In genomic region chr17:29518359-29518758, GRCh38 we compare ENCODE assay signal across 26 cellular contexts. TPM values are rescaled to one million over a fixed set of nuclear protein-coding genes. Genes with fewer than 3 reads are reported as not detected.
DNase-seq lines count a peak whose midpoint lies in the region; ATAC-seq, FAIRE-seq and TF ChIP-seq lines count a peak whose summit lies in the region.
"Had no signal": no experiment of that assay in that cellular context is flagged by ENCODE, and none has a peak within 500 bp of the region (broad histone marks: within the 10 kb centered on the region; RNA-seq: fewer than 3 reads in every experiment).

No MANE protein-coding gene starts in this region.

- H4K20me1 ChIP-seq in HepG2 (ENCODE audit: insufficient read depth, low read length) (no peaks in the 10 kb centered on the region), GM23338 (replicated peaks; ENCODE audit: insufficient read depth) (peaks cover 9% of the 10 kb centered on the region; the same call in 1 of the 2 replicates)
- H4K20me1 ChIP-seq: BLaER1 had no signal

- H3K4me2 ChIP-seq in HepG2 (ENCODE audit: low read depth, low read length) (no peak overlapping the region), GM23338 (no peak overlapping the region)
- H3K4me2 ChIP-seq: BLaER1 had no signal

- H3K27me3 ChIP-seq in HepG2 (ENCODE audit: control insufficient read depth in 1 of 2, insufficient read depth in 2 of 2, low read length in 2 of 2) (no peaks in the 10 kb centered on the region), right lobe of liver (no peaks in the 10 kb centered on the region), GM23338 (ENCODE audit: insufficient read depth) (no peaks in the 10 kb centered on the region)
- no peaks in the 10 kb centered on the region for H3K27me3 ChIP-seq in naive thymus-derived CD4-positive, alpha-beta T cell (ENCODE audit: control insufficient read depth in 2 of 2, insufficient read depth in 2 of 2, low read length in 2 of 2)
- H3K27me3 ChIP-seq: BE2C, BLaER1 had no signal

- H3K9me3 ChIP-seq in HepG2 (ENCODE audit: low read length) = no peaks in the 10 kb centered on the region
- H3K9me3 ChIP-seq in right lobe of liver = no peaks in the 10 kb centered on the region
- no peaks in the 10 kb centered on the region for H3K9me3 ChIP-seq in naive thymus-derived CD4-positive, alpha-beta T cell (ENCODE audit: control insufficient read depth in 2 of 3, low read length in 3 of 3)
- H3K9me3 ChIP-seq: BE2C, BLaER1 had no signal

- 97% methylated on average over 1 of the region's 1 CpG for WGBS in HepG2 (ENCODE audit: low lambda C conversion rate)
- WGBS in right lobe of liver (ENCODE audit: insufficient coverage, low coverage, low lambda C conversion rate, missing lambda C conversion rate) = 100% methylated on average over 1 of the region's 1 CpG

- POLR2A ChIA-PET in HepG2 (lab: Yijun Ruan, JAX) = no interaction called here
- POLR2A ChIA-PET in naive thymus-derived CD4-positive, alpha-beta T cell (lab: Charles Lee) = no interaction called here

- no peaks in the 10 kb centered on the region for H3K79me2 ChIP-seq in HepG2 (ENCODE audit: insufficient read depth, low read length)
- no peaks in the 10 kb centered on the region; the same call in 1 of the 2 replicates for H3K79me2 ChIP-seq in GM23338 (replicated peaks; ENCODE audit: insufficient read depth)

- TF ChIP-seq RAD21 in HepG2 (CRISPR knock-in tag; IDR thresholded peaks at IDR 0.05) = no peak

- H3K9ac ChIP-seq in HepG2 (ENCODE audit: insufficient read depth, low read depth, low read length) = no peak overlapping the region
- H3K9ac ChIP-seq: BLaER1 had no signal

- TF ChIP-seq CTCF in HepG2 (CRISPR knock-in tag; IDR thresholded peaks at IDR 0.05) (no peak), right lobe of liver (IDR thresholded peaks at IDR 0.05) (no peak), GM23338 (conservative IDR thresholded peaks at IDR 0.05; ENCODE audit: low read depth in 2 of 2) (no peak)

- no peaks in the 10 kb centered on the region for H3F3A ChIP-seq in GM23338 (replicated peaks; ENCODE audit: low read depth)

- no peak overlapping the region for H3K27ac ChIP-seq in HepG2 (ENCODE audit: extremely low read length, insufficient read depth, low read length)
- no peak overlapping the region for H3K27ac ChIP-seq in right lobe of liver
- H3K27ac ChIP-seq in GM23338 (ENCODE audit: low read depth) = 0 out of 2 replicates have a peak overlapping the region, but pooled peaks have one; percentile 45
- H3K27ac ChIP-seq in naive thymus-derived CD4-positive, alpha-beta T cell (ENCODE audit: low read depth, low read length) = no peak overlapping the region
- H3K27ac ChIP-seq: BLaER1 had no signal

- no peaks in the 10 kb centered on the region for H3K9me3 Mint-ChIP-seq in GM23338
- no peaks in the 10 kb centered on the region for H3K9me3 Mint-ChIP-seq in stimulated activated effector memory CD8-positive, alpha-beta T cell treated with anti-CD3 and anti-CD28 coated beads, Interleukin-12 subunit alpha, Interleukin-12 subunit beta, amount 100 ng/mL, for 72 hours
- no peaks in the 10 kb centered on the region for H3K9me3 Mint-ChIP-seq in naive thymus-derived CD4-positive, alpha-beta T cell
- H3K9me3 Mint-ChIP-seq: CD14-positive monocyte; CD4-positive, alpha-beta memory T cell; CD4-positive, CD25-positive, alpha-beta regulatory T cell; CD8-positive, alpha-beta memory T cell had no signal

- in situ Hi-C loops in HepG2 (cut with HindIII; ENCODE audit: extremely low pct_ligation_motif_present, low pct_unique_long_range_greater_than_20kb) = no loop called here

- no peak overlapping the region for H3K4me3 ChIP-seq in HepG2 (replicated peaks in 1 of 3; ENCODE audit: insufficient read depth in 1 of 3, low read depth in 2 of 3, low read length in 3 of 3)
- no peak overlapping the region for H3K4me3 ChIP-seq in right lobe of liver
- no peak overlapping the region for H3K4me3 ChIP-seq in GM23338
- H3K4me3 ChIP-seq in naive thymus-derived CD4-positive, alpha-beta T cell (ENCODE audit: low read length) = no peak overlapping the region
- H3K4me3 ChIP-seq: BLaER1 had no signal

- no peak overlapping the region for H3K27ac Mint-ChIP-seq in GM23338
- H3K27ac Mint-ChIP-seq in stimulated activated effector memory CD8-positive, alpha-beta T cell treated with anti-CD3 and anti-CD28 coated beads, Interleukin-12 subunit alpha, Interleukin-12 subunit beta, amount 100 ng/mL, for 72 hours = peak overlapping the region; percentile 15
- peak overlapping the region in 1 of 9 donors; percentile 36 for H3K27ac Mint-ChIP-seq in naive thymus-derived CD4-positive, alpha-beta T cell
- H3K27ac Mint-ChIP-seq: CD8-positive, alpha-beta memory T cell had no signal

- intact Hi-C loops in HepG2 (cut with micrococcal nuclease; ENCODE audit: unreplicated experiment) (no loop called here), right lobe of liver (cut with DNase I) (no loop called here)
- intact Hi-C loops in naive thymus-derived CD4-positive, alpha-beta T cell (cut with micrococcal nuclease) = no loop called here

- ATAC-seq in HepG2 (no peak), right lobe of liver (no peak), GM23338 (no peak)
- no peak for ATAC-seq in stimulated activated effector memory CD8-positive, alpha-beta T cell treated with anti-CD3 and anti-CD28 coated beads, Interleukin-12 subunit alpha, Interleukin-12 subunit beta, amount 100 ng/mL, for 72 hours
- no peak for ATAC-seq in naive thymus-derived CD4-positive, alpha-beta T cell

- BruUV-seq in HepG2 (replicated peaks; lab: Mats Ljungman, UMichigan) = no TSS peak

- TF ChIP-seq POLR2A in HepG2 (IDR thresholded peaks at IDR 0.05; ENCODE audit: insufficient read depth in 1 of 2, low read depth in 2 of 2, low read length in 2 of 2) (no peak), right lobe of liver (IDR thresholded peaks at IDR 0.05) (no peak)

- TF ChIP-seq EP300 in HepG2 (IDR thresholded peaks at IDR 0.05; ENCODE audit: low read depth in 2 of 2, low read length in 2 of 2) (no peak), HepG2 (CRISPR knock-in tag; IDR thresholded peaks at IDR 0.05; ENCODE audit: borderline replicate concordance) (no peak)

- H3K36me3 Mint-ChIP-seq in GM23338 (ENCODE audit: low read depth) = peaks cover 65% of the 10 kb centered on the region
- H3K36me3 Mint-ChIP-seq in stimulated activated effector memory CD8-positive, alpha-beta T cell treated with anti-CD3 and anti-CD28 coated beads, Interleukin-12 subunit alpha, Interleukin-12 subunit beta, amount 100 ng/mL, for 72 hours = peaks cover 100% of the 10 kb centered on the region
- peaks cover 3 to 33% (median 14%) of the 10 kb centered on the region in 5 donors for H3K36me3 Mint-ChIP-seq in naive thymus-derived CD4-positive, alpha-beta T cell

- peaks cover 14 to 58% of the 10 kb centered on the region in 2 experiments; a peak in 4 of 5 replicates for H3K36me3 ChIP-seq in HepG2 (replicated peaks in 1 of 2; ENCODE audit: control insufficient read depth in 1 of 2, insufficient read depth in 2 of 2, low read length in 2 of 2)
- H3K36me3 ChIP-seq in right lobe of liver = peaks cover 0 to 67% (median 15%) of the 10 kb centered on the region in 4 donors
- H3K36me3 ChIP-seq in GM23338 (ENCODE audit: insufficient read depth) = peaks cover 30% of the 10 kb centered on the region
- peaks cover 6 to 70% (median 8%) of the 10 kb centered on the region in 3 experiments for H3K36me3 ChIP-seq in naive thymus-derived CD4-positive, alpha-beta T cell (ENCODE audit: control insufficient read depth in 2 of 3, insufficient read depth in 3 of 3, low read length in 3 of 3)

- DNase-seq in HepG2 (ENCODE audit: low spot score) = no peak
- no peak for DNase-seq in right lobe of liver
- DNase-seq in GM23338 (ENCODE audit: low spot score) = no peak
- no peak for DNase-seq in stimulated activated effector memory CD8-positive, alpha-beta T cell treated with anti-CD3 and anti-CD28 coated beads, Interleukin-12 subunit alpha, Interleukin-12 subunit beta, amount 100 ng/mL, for 72 hours (ENCODE audit: low spot score in 2 of 2)
- no peak for DNase-seq in NK-92 (lab: John Stamatoyannopoulos, UW; ENCODE audit: unreplicated experiment)
- DNase-seq in naive thymus-derived CD4-positive, alpha-beta T cell = no peak
- DNase-seq: 8988T; ACHN; BE2C; C1 segment of cervical spinal cord; CD4-positive, alpha-beta memory T cell; CD4-positive, CD25-positive, alpha-beta regulatory T cell; CD8-positive, alpha-beta memory T cell; COR-L47; DMS 273 treated with DMSO at 0.1 percent for 48 hours; DMS153; DMS53; DMS79; DND-41; EL; GF-D8 had no signal

- no peaks in the 10 kb centered on the region for H3K9me2 ChIP-seq in GM23338 (ENCODE audit: insufficient read depth)

- no peaks in the 10 kb centered on the region for H3K4me1 ChIP-seq in HepG2 (ENCODE audit: insufficient read depth, low read length)
- no peaks in the 10 kb centered on the region for H3K4me1 ChIP-seq in right lobe of liver
- no peaks in the 10 kb centered on the region for H3K4me1 ChIP-seq in GM23338 (ENCODE audit: insufficient read depth)
- no peaks in the 10 kb centered on the region for H3K4me1 ChIP-seq in naive thymus-derived CD4-positive, alpha-beta T cell (ENCODE audit: control insufficient read depth in 2 of 2, insufficient read depth in 2 of 2, low read length in 2 of 2)
- H3K4me1 ChIP-seq: BE2C, BLaER1 had no signal

- no peak for FAIRE-seq in HepG2 (lab: Jason Lieb, UNC)
- FAIRE-seq: A204.1, GM12891, GM19239 had no signal

- H3K4me1 Mint-ChIP-seq in GM23338 = no peaks in the 10 kb centered on the region
- H3K4me1 Mint-ChIP-seq in stimulated activated effector memory CD8-positive, alpha-beta T cell treated with anti-CD3 and anti-CD28 coated beads, Interleukin-12 subunit alpha, Interleukin-12 subunit beta, amount 100 ng/mL, for 72 hours = no peaks in the 10 kb centered on the region
- H3K4me1 Mint-ChIP-seq in naive thymus-derived CD4-positive, alpha-beta T cell = peaks cover 0 to 1% (median 0%) of the 10 kb centered on the region in 7 donors
- H3K4me1 Mint-ChIP-seq: CD14-positive monocyte; CD4-positive, alpha-beta memory T cell; CD4-positive, CD25-positive, alpha-beta regulatory T cell had no signal

- H3K4me3 Mint-ChIP-seq in GM23338 = no peak overlapping the region
- no peak overlapping the region for H3K4me3 Mint-ChIP-seq in stimulated activated effector memory CD8-positive, alpha-beta T cell treated with anti-CD3 and anti-CD28 coated beads, Interleukin-12 subunit alpha, Interleukin-12 subunit beta, amount 100 ng/mL, for 72 hours
- no peak overlapping the region for H3K4me3 Mint-ChIP-seq in naive thymus-derived CD4-positive, alpha-beta T cell
- H3K4me3 Mint-ChIP-seq: CD14-positive monocyte; CD4-positive, CD25-positive, alpha-beta regulatory T cell; CD8-positive, alpha-beta memory T cell had no signal

- H2AFZ ChIP-seq in HepG2 (ENCODE audit: low read length) (no peak overlapping the region), GM23338 (no peak overlapping the region)

- no peaks in the 10 kb centered on the region for H3K27me3 Mint-ChIP-seq in GM23338 (ENCODE audit: insufficient read depth, low read depth, poor library complexity)
- no peaks in the 10 kb centered on the region for H3K27me3 Mint-ChIP-seq in naive thymus-derived CD4-positive, alpha-beta T cell
- H3K27me3 Mint-ChIP-seq: CD4-positive, alpha-beta memory T cell; CD4-positive, CD25-positive, alpha-beta regulatory T cell; CD8-positive, alpha-beta memory T cell had no signal

- CTCF ChIA-PET in HepG2 (lab: Yijun Ruan, JAX; ENCODE audit: low intra/inter-chr PET ratio, low total read pairs) = no interaction called here
- CTCF ChIA-PET in naive thymus-derived CD4-positive, alpha-beta T cell (lab: Charles Lee) = interaction anchor here (0.6 to 1.1 kb wide), 2 partner anchors 9 to 13 kb away, joined by 4 to 5 read pairs; no protein-coding TSS in a partner anchor

RNA-seq across cellular contexts. Expression of gene ABHD15, which starts 48.5 kb away (rescaled TPM):
- total RNA-seq in HepG2 (2016; rRNA removed; fragmentation: Illumina TruSeq; extraction: Trizol) (4.8 and 7.7 TPM in 2 replicates), right lobe of liver (10 to 100 TPM in 5 of 6 experiments, 1 to 10 TPM in 1; 7.8 to 27.1 (median 13.7) TPM)
- total RNA-seq in HepG2 (2016; cell fraction: cytosol; rRNA removed; fragmentation: Illumina TruSeq; extraction: Trizol; ENCODE audit: low read depth) = 0.44 and 0.91 TPM in 2 replicates
- 5.0 and 7.3 TPM in 2 replicates for total RNA-seq in HepG2 (2016; cell fraction: insoluble cytoplasmic fraction; rRNA removed; fragmentation: Illumina TruSeq; extraction: Trizol)
- 3.2 and 3.6 TPM in 2 replicates for total RNA-seq in HepG2 (2016; cell fraction: membrane; rRNA removed; fragmentation: Illumina TruSeq; extraction: Trizol)
- 6.6 and 6.7 TPM in 2 replicates for total RNA-seq in HepG2 (2016; cell fraction: nucleus; rRNA removed; fragmentation: Illumina TruSeq; extraction: Trizol)
- polyA plus RNA-seq in HepG2 (2011; rRNA removed) (2.4 and 2.9 TPM in 2 replicates), GM23338 (2016; fragmentation: Nextera tagmentation; extraction: Ambion mirVana) (0.27 and 0.92 TPM in 2 replicates)
- 2.6 and 2.7 TPM in 2 replicates for polyA plus RNA-seq in HepG2 (2011; cell fraction: cytosol; rRNA removed)
- polyA plus RNA-seq in HepG2 (2011; cell fraction: nucleus; rRNA removed) = 2.3 and 2.7 TPM in 2 replicates
- 2.3 and 2.8 TPM in 2 replicates for polyA plus RNA-seq in HepG2 (2012)
- 0.60 and 0.61 TPM in 2 replicates for polyA plus RNA-seq in HepG2 (2016; cell fraction: cytosol; fragmentation: Illumina TruSeq; extraction: Trizol; ENCODE audit: low read depth)
- polyA plus RNA-seq in HepG2 (2016; cell fraction: insoluble cytoplasmic fraction; fragmentation: Illumina TruSeq; extraction: Trizol; ENCODE audit: low read depth) = 4.7 and 5.2 TPM in 2 replicates
- 1.9 and 2.1 TPM in 2 replicates for polyA plus RNA-seq in HepG2 (2016; cell fraction: membrane; fragmentation: Illumina TruSeq; extraction: Trizol; ENCODE audit: low read depth)
- 8.6 and 9.0 TPM in 2 replicates for polyA plus RNA-seq in HepG2 (2016; cell fraction: nucleus; fragmentation: Illumina TruSeq; extraction: Trizol; ENCODE audit: insufficient read depth, low read depth)
- 9.2 and 15.6 TPM in 2 replicates for polyA minus RNA-seq in HepG2 (2011; rRNA and poly(A)+ RNA removed; ENCODE audit: low replicate concordance)
- polyA minus RNA-seq in HepG2 (2011; cell fraction: cytosol; rRNA and poly(A)+ RNA removed) = 2.6 and 3.4 TPM in 2 replicates
- polyA minus RNA-seq in HepG2 (2011; cell fraction: nucleus; rRNA and poly(A)+ RNA removed) = 3.6 and 5.5 TPM in 2 replicates
- total RNA-seq in GM23338 (2014; rRNA removed; shearing (Covaris generic)) = 2.5 and 2.6 TPM in 2 replicates
- 10 to 100 TPM in 2 of 5 experiments, 1 to 10 TPM in 3; 8.6 to 17.6 (median 10.0) TPM for total RNA-seq in naive thymus-derived CD4-positive, alpha-beta T cell
- polyA plus RNA-seq in naive thymus-derived CD4-positive, alpha-beta T cell = 1 to 10 TPM; 3.1 to 5.3 TPM

RNA-seq across cellular contexts. Expression of gene TP53I13, which starts 50.1 kb away (rescaled TPM):
- 9.9 and 25.7 TPM in 2 replicates for total RNA-seq in HepG2 (2016; rRNA removed; fragmentation: Illumina TruSeq; extraction: Trizol)
- 17.6 and 23.7 TPM in 2 replicates for total RNA-seq in HepG2 (2016; cell fraction: cytosol; rRNA removed; fragmentation: Illumina TruSeq; extraction: Trizol; ENCODE audit: low read depth)
- 9.5 and 27.0 TPM in 2 replicates for total RNA-seq in HepG2 (2016; cell fraction: insoluble cytoplasmic fraction; rRNA removed; fragmentation: Illumina TruSeq; extraction: Trizol)
- total RNA-seq in HepG2 (2016; cell fraction: membrane; rRNA removed; fragmentation: Illumina TruSeq; extraction: Trizol) = 15.6 and 16.0 TPM in 2 replicates
- total RNA-seq in HepG2 (2016; cell fraction: nucleus; rRNA removed; fragmentation: Illumina TruSeq; extraction: Trizol) = 23.1 and 26.1 TPM in 2 replicates
- 16.9 and 29.2 TPM in 2 replicates for polyA plus RNA-seq in HepG2 (2011; rRNA removed)
- polyA plus RNA-seq in HepG2 (2011; cell fraction: cytosol; rRNA removed) = 15.5 and 31.8 TPM in 2 replicates
- 136 and 174 TPM in 2 replicates for polyA plus RNA-seq in HepG2 (2011; cell fraction: nucleus; rRNA removed)
- polyA plus RNA-seq in HepG2 (2012) = 12.7 and 18.1 TPM in 2 replicates
- polyA plus RNA-seq in HepG2 (2016; cell fraction: cytosol; fragmentation: Illumina TruSeq; extraction: Trizol; ENCODE audit: low read depth) = 9.2 and 10.2 TPM in 2 replicates
- 8.5 and 9.5 TPM in 2 replicates for polyA plus RNA-seq in HepG2 (2016; cell fraction: insoluble cytoplasmic fraction; fragmentation: Illumina TruSeq; extraction: Trizol; ENCODE audit: low read depth)
- 10.4 and 10.9 TPM in 2 replicates for polyA plus RNA-seq in HepG2 (2016; cell fraction: membrane; fragmentation: Illumina TruSeq; extraction: Trizol; ENCODE audit: low read depth)
- polyA plus RNA-seq in HepG2 (2016; cell fraction: nucleus; fragmentation: Illumina TruSeq; extraction: Trizol; ENCODE audit: insufficient read depth, low read depth) = 51.8 and 59.8 TPM in 2 replicates
- polyA minus RNA-seq in HepG2 (2011; rRNA and poly(A)+ RNA removed; ENCODE audit: low replicate concordance) = 25.1 and 43.5 TPM in 2 replicates
- polyA minus RNA-seq in HepG2 (2011; cell fraction: cytosol; rRNA and poly(A)+ RNA removed) = 18.8 and 20.0 TPM in 2 replicates
- polyA minus RNA-seq in HepG2 (2011; cell fraction: nucleus; rRNA and poly(A)+ RNA removed) = 16.1 and 22.5 TPM in 2 replicates
- 10 to 100 TPM; 16.8 to 52.4 (median 38.4) TPM for total RNA-seq in right lobe of liver
- total RNA-seq in GM23338 (2014; rRNA removed; shearing (Covaris generic)) = 28.6 and 38.9 TPM in 2 replicates
- 21.0 and 21.4 TPM in 2 replicates for polyA plus RNA-seq in GM23338 (2016; fragmentation: Nextera tagmentation; extraction: Ambion mirVana)
- 10 to 100 TPM; 61.6 to 87.5 (median 62.8) TPM for total RNA-seq in naive thymus-derived CD4-positive, alpha-beta T cell
- 10 to 100 TPM; 19.3 to 26.8 TPM for polyA plus RNA-seq in naive thymus-derived CD4-positive, alpha-beta T cell
